In genomic region chr6:24621626-24622360, GRCh38 we compare ENCODE assay signal across 2 cellular contexts.
TF ChIP-seq lines count a peak whose summit lies in the region.

No MANE protein-coding gene starts in this region.

TF ChIP-seq in WTC11, 78 proteins besides CTCF, POLR2A, EP300 and RAD21:
- TF ChIP-seq, protein P1, sequence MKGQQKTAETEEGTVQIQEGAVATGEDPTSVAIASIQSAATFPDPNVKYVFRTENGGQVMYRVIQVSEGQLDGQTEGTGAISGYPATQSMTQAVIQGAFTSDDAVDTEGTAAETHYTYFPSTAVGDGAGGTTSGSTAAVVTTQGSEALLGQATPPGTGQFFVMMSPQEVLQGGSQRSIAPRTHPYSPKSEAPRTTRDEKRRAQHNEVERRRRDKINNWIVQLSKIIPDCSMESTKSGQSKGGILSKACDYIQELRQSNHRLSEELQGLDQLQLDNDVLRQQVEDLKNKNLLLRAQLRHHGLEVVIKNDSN (CRISPR knock-in tag; IDR thresholded peaks at IDR 0.05): no peak
- TF ChIP-seq NFATC4 (CRISPR knock-in tag; IDR thresholded peaks at IDR 0.05): no peak

TF ChIP-seq in H1, 55 proteins besides CTCF, POLR2A, EP300 and RAD21:
- no peak for TF ChIP-seq HDAC6 (IDR thresholded peaks at IDR 0.05; ENCODE audit: low read depth, low read length)
- TF ChIP-seq TEAD4 (IDR thresholded peaks at IDR 0.05; ENCODE audit: low read depth, low read length): no peak
- TF ChIP-seq YY1 (IDR thresholded peaks at IDR 0.05; ENCODE audit: low read depth, low read length): no peak
- no peak for TF ChIP-seq SIX5 (IDR thresholded peaks at IDR 0.05; ENCODE audit: low read depth, low read length)
- no peak for TF ChIP-seq RNF2 (IDR thresholded peaks at IDR 0.05; ENCODE audit: borderline replicate concordance, low read depth, low read length, missing control alignments, poor library complexity, severe bottlenecking)
